8 cellular contexts compared by ENCODE assay signal in genomic region chrX:18984381-18985185, GRCh38. TPM values are rescaled to one million over a fixed set of nuclear protein-coding genes. Genes with fewer than 3 reads are reported as not detected.
A peak's percentile ranks its signal among the peaks of the same experiment; 100 is the strongest.
DNase-seq lines count a peak whose midpoint lies in the region; ATAC-seq and TF ChIP-seq lines count a peak whose summit lies in the region.

No MANE protein-coding gene starts in this region.

- peak overlapping the region; percentile 71 for H3K4me3 ChIP-seq in CD8-positive, alpha-beta memory T cell (ENCODE audit: low read length)

- no peaks in the 10 kb centered on the region for H3K36me3 Mint-ChIP-seq in CD8-positive, alpha-beta memory T cell
- no peaks in the 10 kb centered on the region for H3K36me3 Mint-ChIP-seq in activated CD8-positive, alpha-beta T cell treated with anti-CD3 and anti-CD28 coated beads for 36 hours (ENCODE audit: low read depth)

- peaks cover 12% of the 10 kb centered on the region for H3K4me1 ChIP-seq in CD8-positive, alpha-beta memory T cell (ENCODE audit: insufficient read depth, low read length)

- intact Hi-C loops in activated CD8-positive, alpha-beta T cell treated with anti-CD3 and anti-CD28 coated beads for 36 hours (cut with micrococcal nuclease), result no loop called here

- peaks cover 0 to 9% of the 10 kb centered on the region in 2 donors for H3K27me3 Mint-ChIP-seq in CD8-positive, alpha-beta memory T cell
- H3K27me3 Mint-ChIP-seq in activated CD8-positive, alpha-beta T cell treated with anti-CD3 and anti-CD28 coated beads for 36 hours, result no peaks in the 10 kb centered on the region

- peaks cover 8 to 34% (median 10%) of the 10 kb centered on the region in 3 donors for H3K4me1 Mint-ChIP-seq in CD8-positive, alpha-beta memory T cell
- H3K4me1 Mint-ChIP-seq in activated CD8-positive, alpha-beta T cell treated with anti-CD3 and anti-CD28 coated beads for 36 hours (ENCODE audit: low read depth), result peaks cover 20% of the 10 kb centered on the region

- peak overlapping the region; percentile 76 for H3K27ac ChIP-seq in CD8-positive, alpha-beta memory T cell (ENCODE audit: low read depth, low read length)

- POLR2A ChIA-PET in CD8-positive, alpha-beta memory T cell (lab: Charles Lee), result interaction anchor here (0.6 to 0.9 kb wide), 2 partner anchors 560 to 563 kb away, joined by 3 read pairs; partner anchors contain the start of gene CDKL5
- POLR2A ChIA-PET in activated CD8-positive, alpha-beta T cell treated with anti-CD3 and anti-CD28 coated beads for 36 hours (lab: Charles Lee), result no interaction called here

- TF ChIP-seq CTCF in activated CD8-positive, alpha-beta T cell treated with anti-CD3 and anti-CD28 coated beads for 36 hours (IDR thresholded peaks at IDR 0.05), result peak; percentile 40

- CTCF ChIA-PET in CD8-positive, alpha-beta memory T cell (lab: Charles Lee), result no interaction called here
- CTCF ChIA-PET in activated CD8-positive, alpha-beta T cell treated with anti-CD3 and anti-CD28 coated beads for 36 hours (lab: Charles Lee), result interaction anchor here (0.6 to 1.6 kb wide), 3 partner anchors 11 to 349 kb away, joined by 3 to 5 read pairs (median 5); no protein-coding TSS in a partner anchor

- H3K4me3 Mint-ChIP-seq in CD8-positive, alpha-beta memory T cell, result peak overlapping the region; percentile 75 to 93 (median 85)
- peak overlapping the region; percentile 84 for H3K4me3 Mint-ChIP-seq in activated CD8-positive, alpha-beta T cell treated with anti-CD3 and anti-CD28 coated beads for 36 hours

- H3K27ac Mint-ChIP-seq in CD8-positive, alpha-beta memory T cell, result peak overlapping the region; percentile 79 to 98 (median 92)
- peak overlapping the region; percentile 87 for H3K27ac Mint-ChIP-seq in activated CD8-positive, alpha-beta T cell treated with anti-CD3 and anti-CD28 coated beads for 36 hours

- no peaks in the 10 kb centered on the region for H3K9me3 Mint-ChIP-seq in CD8-positive, alpha-beta memory T cell
- no peaks in the 10 kb centered on the region for H3K9me3 Mint-ChIP-seq in activated CD8-positive, alpha-beta T cell treated with anti-CD3 and anti-CD28 coated beads for 36 hours

- no peaks in the 10 kb centered on the region for H3K36me3 ChIP-seq in CD8-positive, alpha-beta memory T cell (ENCODE audit: insufficient read depth, low read length)

- no peaks in the 10 kb centered on the region for H3K9me3 ChIP-seq in CD8-positive, alpha-beta memory T cell (ENCODE audit: low read length)

- H3K27me3 ChIP-seq in CD8-positive, alpha-beta memory T cell (ENCODE audit: insufficient read depth, low read length, poor library complexity, severe bottlenecking), result no peaks in the 10 kb centered on the region

- peak; percentile 82 for ATAC-seq in GM19463 (IDR thresholded peaks at IDR 0.05; ENCODE audit: unreplicated experiment)
- ATAC-seq in activated CD8-positive, alpha-beta T cell treated with anti-CD3 and anti-CD28 coated beads for 36 hours, result peak; percentile 90

- DNase-seq in CD8-positive, alpha-beta memory T cell, result peak; percentile 77 to 90 (median 85)
- DNase-seq in HK-2 (ENCODE audit: unreplicated experiment), result peak; percentile 86
- peak; percentile 61 for DNase-seq in NCI-H82 treated with DMSO at 0.1 percent for 48 hours (lab: John Stamatoyannopoulos, UW; ENCODE audit: unreplicated experiment)
- peak; percentile 87 for DNase-seq in activated CD8-positive, alpha-beta T cell treated with anti-CD3 and anti-CD28 coated beads for 36 hours
- DNase-seq in ecto neural progenitor cell (ENCODE audit: low spot score), result peak; percentile 86
- peak; percentile 61 to 70 for DNase-seq in lung microvascular endothelial cell (ENCODE audit: low read depth in 2 of 2)
- peak; percentile 72 for DNase-seq in stimulated activated CD8-positive, alpha-beta memory T cell treated with anti-CD3 and anti-CD28 coated beads, Interleukin-12 subunit alpha, Interleukin-12 subunit beta, amount 100 ng/mL, for 1 hour (ENCODE audit: low read depth)

RNA-seq across cellular contexts. Expression of gene PHKA2, which starts 0.7 kb away (rescaled TPM):
- total RNA-seq in CD8-positive, alpha-beta memory T cell, result 10 to 100 TPM; 16.0 to 16.1 TPM
- polyA plus RNA-seq in CD8-positive, alpha-beta memory T cell, result 9.7 TPM
- 10 to 100 TPM; 23.3 to 26.1 TPM for total RNA-seq in activated CD8-positive, alpha-beta T cell treated with anti-CD3 and anti-CD28 coated beads for 36 hours
- total RNA-seq in lung microvascular endothelial cell, result 5.9 and 6.0 TPM in 2 replicates

Comparison
In these comparisons a context has a peak if more than half of its experiments do, and no peak if none do; other contexts are left out.
1. Peak in every context shown above with its lines: DNase-seq, ATAC-seq, H3K4me3 ChIP-seq and H3K27ac ChIP-seq.